9 cellular contexts compared by ENCODE assay signal in the genomic region with DNA sequence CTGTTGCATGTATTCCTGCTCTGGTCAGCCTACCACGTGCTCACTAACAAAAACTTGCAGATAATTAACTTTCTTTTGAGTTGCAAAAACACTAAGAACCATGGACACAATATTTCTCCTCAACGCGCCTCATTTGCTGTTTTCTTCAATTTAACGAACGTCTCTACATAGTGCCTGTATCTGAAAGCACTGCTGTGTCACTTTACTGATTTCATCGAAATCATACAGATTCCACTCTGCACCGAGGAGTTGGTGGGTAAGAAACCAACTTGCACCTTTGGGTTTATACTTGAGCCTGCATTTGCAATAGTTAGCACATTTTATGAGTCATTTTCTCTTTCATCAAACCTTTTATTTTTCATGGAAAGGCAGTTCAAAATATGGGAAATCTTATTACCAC.
"Had no signal": no experiment of that assay in that cellular context is flagged by ENCODE, and none has a peak within 500 bp of the region (broad histone marks: within the 10 kb centered on the region; RNA-seq: fewer than 3 reads in every experiment).

No MANE protein-coding gene starts in this region.

- DNase-seq: GM23248, GOT3, H9, HCEC 1CT, IMR-90, KG1 had no signal

- H3K9ac ChIP-seq: GM23248 had no signal

- H3K4me3 ChIP-seq: GM23248, K562 had no signal

- ATAC-seq: K562 had no signal

- FAIRE-seq: H54, HTR-8/SVneo, K562 had no signal

- H3K27ac ChIP-seq: GM23248 had no signal

- H2AFZ ChIP-seq: GM23248 had no signal
